ENCODE assay signal across 1 cellular context in the genomic region with DNA sequence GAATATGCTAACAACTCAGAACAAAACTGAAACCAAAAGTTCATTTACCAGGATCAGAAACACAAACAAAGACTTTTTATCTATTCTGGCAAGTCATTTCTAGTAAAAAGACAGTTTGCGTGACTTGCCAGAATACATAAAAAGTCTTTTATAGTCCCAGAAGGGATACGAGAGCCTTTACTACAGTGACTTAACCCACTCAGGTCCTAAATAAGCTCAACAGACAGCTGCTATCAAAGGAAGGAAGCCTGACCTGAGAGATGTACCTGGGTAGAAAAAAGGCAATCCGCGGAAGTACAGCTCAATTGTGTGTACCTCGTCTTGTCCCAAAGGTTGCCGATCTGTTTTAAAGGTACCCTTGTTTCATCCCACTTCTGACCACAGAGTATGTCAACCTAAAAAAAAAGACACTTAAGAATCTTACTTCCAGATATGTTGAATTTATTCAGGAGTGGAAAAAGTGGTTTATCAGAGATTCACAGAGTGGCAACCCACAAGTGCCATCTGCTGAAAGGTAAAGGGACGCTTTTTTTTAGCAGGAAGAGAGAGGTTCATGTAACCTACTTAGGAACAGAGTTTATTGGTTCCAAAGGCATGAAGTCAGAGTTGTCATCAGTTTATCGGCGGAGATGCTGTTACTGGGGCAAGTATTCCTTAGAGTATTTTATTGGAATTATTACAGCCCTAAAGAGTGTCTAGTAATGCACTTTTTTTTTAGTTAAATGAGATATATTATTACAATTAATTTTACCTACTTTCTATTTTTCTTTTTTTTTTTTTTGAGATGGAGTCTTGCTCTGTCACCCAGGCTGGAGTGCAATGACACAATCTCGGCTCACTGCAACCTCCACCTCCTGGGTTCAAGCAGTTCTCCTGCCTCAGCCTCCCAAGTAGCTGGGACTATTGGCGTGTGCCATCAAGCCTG.
TF ChIP-seq lines count a peak whose summit lies in the region.

No MANE protein-coding gene starts in this region.

TF ChIP-seq in H1, 55 proteins besides CTCF, POLR2A, EP300 and RAD21 (continued from another document):
- TF ChIP-seq, protein P1, sequence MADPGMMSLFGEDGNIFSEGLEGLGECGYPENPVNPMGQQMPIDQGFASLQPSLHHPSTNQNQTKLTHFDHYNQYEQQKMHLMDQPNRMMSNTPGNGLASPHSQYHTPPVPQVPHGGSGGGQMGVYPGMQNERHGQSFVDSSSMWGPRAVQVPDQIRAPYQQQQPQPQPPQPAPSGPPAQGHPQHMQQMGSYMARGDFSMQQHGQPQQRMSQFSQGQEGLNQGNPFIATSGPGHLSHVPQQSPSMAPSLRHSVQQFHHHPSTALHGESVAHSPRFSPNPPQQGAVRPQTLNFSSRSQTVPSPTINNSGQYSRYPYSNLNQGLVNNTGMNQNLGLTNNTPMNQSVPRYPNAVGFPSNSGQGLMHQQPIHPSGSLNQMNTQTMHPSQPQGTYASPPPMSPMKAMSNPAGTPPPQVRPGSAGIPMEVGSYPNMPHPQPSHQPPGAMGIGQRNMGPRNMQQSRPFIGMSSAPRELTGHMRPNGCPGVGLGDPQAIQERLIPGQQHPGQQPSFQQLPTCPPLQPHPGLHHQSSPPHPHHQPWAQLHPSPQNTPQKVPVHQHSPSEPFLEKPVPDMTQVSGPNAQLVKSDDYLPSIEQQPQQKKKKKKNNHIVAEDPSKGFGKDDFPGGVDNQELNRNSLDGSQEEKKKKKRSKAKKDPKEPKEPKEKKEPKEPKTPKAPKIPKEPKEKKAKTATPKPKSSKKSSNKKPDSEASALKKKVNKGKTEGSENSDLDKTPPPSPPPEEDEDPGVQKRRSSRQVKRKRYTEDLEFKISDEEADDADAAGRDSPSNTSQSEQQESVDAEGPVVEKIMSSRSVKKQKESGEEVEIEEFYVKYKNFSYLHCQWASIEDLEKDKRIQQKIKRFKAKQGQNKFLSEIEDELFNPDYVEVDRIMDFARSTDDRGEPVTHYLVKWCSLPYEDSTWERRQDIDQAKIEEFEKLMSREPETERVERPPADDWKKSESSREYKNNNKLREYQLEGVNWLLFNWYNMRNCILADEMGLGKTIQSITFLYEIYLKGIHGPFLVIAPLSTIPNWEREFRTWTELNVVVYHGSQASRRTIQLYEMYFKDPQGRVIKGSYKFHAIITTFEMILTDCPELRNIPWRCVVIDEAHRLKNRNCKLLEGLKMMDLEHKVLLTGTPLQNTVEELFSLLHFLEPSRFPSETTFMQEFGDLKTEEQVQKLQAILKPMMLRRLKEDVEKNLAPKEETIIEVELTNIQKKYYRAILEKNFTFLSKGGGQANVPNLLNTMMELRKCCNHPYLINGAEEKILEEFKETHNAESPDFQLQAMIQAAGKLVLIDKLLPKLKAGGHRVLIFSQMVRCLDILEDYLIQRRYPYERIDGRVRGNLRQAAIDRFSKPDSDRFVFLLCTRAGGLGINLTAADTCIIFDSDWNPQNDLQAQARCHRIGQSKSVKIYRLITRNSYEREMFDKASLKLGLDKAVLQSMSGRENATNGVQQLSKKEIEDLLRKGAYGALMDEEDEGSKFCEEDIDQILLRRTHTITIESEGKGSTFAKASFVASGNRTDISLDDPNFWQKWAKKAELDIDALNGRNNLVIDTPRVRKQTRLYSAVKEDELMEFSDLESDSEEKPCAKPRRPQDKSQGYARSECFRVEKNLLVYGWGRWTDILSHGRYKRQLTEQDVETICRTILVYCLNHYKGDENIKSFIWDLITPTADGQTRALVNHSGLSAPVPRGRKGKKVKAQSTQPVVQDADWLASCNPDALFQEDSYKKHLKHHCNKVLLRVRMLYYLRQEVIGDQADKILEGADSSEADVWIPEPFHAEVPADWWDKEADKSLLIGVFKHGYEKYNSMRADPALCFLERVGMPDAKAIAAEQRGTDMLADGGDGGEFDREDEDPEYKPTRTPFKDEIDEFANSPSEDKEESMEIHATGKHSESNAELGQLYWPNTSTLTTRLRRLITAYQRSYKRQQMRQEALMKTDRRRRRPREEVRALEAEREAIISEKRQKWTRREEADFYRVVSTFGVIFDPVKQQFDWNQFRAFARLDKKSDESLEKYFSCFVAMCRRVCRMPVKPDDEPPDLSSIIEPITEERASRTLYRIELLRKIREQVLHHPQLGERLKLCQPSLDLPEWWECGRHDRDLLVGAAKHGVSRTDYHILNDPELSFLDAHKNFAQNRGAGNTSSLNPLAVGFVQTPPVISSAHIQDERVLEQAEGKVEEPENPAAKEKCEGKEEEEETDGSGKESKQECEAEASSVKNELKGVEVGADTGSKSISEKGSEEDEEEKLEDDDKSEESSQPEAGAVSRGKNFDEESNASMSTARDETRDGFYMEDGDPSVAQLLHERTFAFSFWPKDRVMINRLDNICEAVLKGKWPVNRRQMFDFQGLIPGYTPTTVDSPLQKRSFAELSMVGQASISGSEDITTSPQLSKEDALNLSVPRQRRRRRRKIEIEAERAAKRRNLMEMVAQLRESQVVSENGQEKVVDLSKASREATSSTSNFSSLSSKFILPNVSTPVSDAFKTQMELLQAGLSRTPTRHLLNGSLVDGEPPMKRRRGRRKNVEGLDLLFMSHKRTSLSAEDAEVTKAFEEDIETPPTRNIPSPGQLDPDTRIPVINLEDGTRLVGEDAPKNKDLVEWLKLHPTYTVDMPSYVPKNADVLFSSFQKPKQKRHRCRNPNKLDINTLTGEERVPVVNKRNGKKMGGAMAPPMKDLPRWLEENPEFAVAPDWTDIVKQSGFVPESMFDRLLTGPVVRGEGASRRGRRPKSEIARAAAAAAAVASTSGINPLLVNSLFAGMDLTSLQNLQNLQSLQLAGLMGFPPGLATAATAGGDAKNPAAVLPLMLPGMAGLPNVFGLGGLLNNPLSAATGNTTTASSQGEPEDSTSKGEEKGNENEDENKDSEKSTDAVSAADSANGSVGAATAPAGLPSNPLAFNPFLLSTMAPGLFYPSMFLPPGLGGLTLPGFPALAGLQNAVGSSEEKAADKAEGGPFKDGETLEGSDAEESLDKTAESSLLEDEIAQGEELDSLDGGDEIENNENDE (IDR thresholded peaks at IDR 0.05; ENCODE audit: insufficient replicate concordance, low read length), result no peak
- TF ChIP-seq TAF7 (optimal IDR thresholded peaks at IDR 0.05; ENCODE audit: borderline replicate concordance, low read depth, low read length) (no peak), ASH2L (IDR thresholded peaks at IDR 0.05; ENCODE audit: low read length) (no peak), POU5F1 (IDR thresholded peaks at IDR 0.05; ENCODE audit: low read depth, low read length) (no peak), HDAC2 (IDR thresholded peaks at IDR 0.05; ENCODE audit: borderline replicate concordance in 1 of 2, low read depth in 2 of 2, low read length in 2 of 2) (no peak)
- TF ChIP-seq, protein P2, sequence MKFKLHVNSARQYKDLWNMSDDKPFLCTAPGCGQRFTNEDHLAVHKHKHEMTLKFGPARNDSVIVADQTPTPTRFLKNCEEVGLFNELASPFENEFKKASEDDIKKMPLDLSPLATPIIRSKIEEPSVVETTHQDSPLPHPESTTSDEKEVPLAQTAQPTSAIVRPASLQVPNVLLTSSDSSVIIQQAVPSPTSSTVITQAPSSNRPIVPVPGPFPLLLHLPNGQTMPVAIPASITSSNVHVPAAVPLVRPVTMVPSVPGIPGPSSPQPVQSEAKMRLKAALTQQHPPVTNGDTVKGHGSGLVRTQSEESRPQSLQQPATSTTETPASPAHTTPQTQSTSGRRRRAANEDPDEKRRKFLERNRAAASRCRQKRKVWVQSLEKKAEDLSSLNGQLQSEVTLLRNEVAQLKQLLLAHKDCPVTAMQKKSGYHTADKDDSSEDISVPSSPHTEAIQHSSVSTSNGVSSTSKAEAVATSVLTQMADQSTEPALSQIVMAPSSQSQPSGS (IDR thresholded peaks at IDR 0.05; ENCODE audit: low read length), result no peak
